Comparison of ENCODE assay signal across 9 cellular contexts in the genomic region with DNA sequence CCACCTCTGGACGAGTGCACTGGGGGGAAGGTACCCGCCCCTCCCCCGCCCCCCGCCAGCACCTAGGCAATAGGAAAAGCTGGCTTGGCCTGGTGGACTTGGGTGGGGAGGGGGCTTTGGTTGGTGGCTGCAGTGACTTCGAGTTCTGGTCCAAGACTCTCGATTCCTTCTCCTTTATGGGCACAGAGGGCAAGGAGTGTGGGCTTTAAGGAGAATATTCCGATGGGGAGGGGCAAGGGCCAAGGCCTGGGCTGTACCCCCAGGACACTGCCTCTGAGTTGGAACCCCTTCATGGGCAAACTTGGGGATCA. TPM values are rescaled to one million over a fixed set of nuclear protein-coding genes. Genes with fewer than 3 reads are reported as not detected.
DNase-seq lines count a peak whose midpoint lies in the region; ATAC-seq and TF ChIP-seq lines count a peak whose summit lies in the region.
"Had no signal": no experiment of that assay in that cellular context is flagged by ENCODE, and none has a peak within 500 bp of the region (broad histone marks: within the 10 kb centered on the region; RNA-seq: fewer than 3 reads in every experiment).

No MANE protein-coding gene starts in this region.

- H3K9me3 ChIP-seq in HCT116 (ENCODE audit: control insufficient read depth in 1 of 2, insufficient read depth in 1 of 2, low read depth in 1 of 2, low read length in 2 of 2) = no peaks in the 10 kb centered on the region

- no peaks in the 10 kb centered on the region for H3K9me3 Mint-ChIP-seq in activated T-helper 1 cell treated with anti-CD3 and anti-CD28 coated beads, Interleukin-12 subunit alpha, Interleukin-12 subunit beta, Interleukin-2, Interleukin-4 antibody, amounts not matched to agents 30 ng/mL and 10 ng/mL and 1 ng/mL, durations not matched to agents 14 hours and 24 hours and 36 hours

- DNase-seq in HCT116 (ENCODE audit: low read depth, low spot score) (no peak), cortex of kidney (lab: John Stamatoyannopoulos, UW) (no peak), NCI-H1436 treated with DMSO at 0.1 percent for 48 hours (lab: John Stamatoyannopoulos, UW) (no peak), NCI-H345 treated with DMSO at 0.1 percent for 48 hours (lab: John Stamatoyannopoulos, UW; ENCODE audit: unreplicated experiment) (no peak), foreskin melanocyte (no peak)
- no peak for DNase-seq in activated T-helper 1 cell treated with anti-CD3 and anti-CD28 coated beads, Interleukin-12 subunit alpha, Interleukin-12 subunit beta, Interleukin-2, Interleukin-4 antibody, amounts not matched to agents 30 ng/mL and 10 ng/mL and 1 ng/mL, durations not matched to agents 14 hours and 24 hours and 36 hours (ENCODE audit: low spot score)
- peak; percentile 6 for DNase-seq in stimulated activated naive CD8-positive, alpha-beta T cell treated with anti-CD3 and anti-CD28 coated beads, Interleukin-15, Interleukin-2, amounts not matched to agents 100 U/mL and 50 U/mL, for 24 hours

- peak overlapping the region; percentile 63 to 73 for H3K4me3 ChIP-seq in HCT116 (replicated peaks in 1 of 2; ENCODE audit: low read depth in 1 of 2, low read length in 2 of 2)
- H3K4me3 ChIP-seq in iPS-11a (ENCODE audit: low read depth, low read length) = peak overlapping the region; percentile 54

- intact Hi-C loops in HCT116 (cut with micrococcal nuclease) = no loop called here
- intact Hi-C loops in activated T-helper 1 cell treated with anti-CD3 and anti-CD28 coated beads, Interleukin-12 subunit alpha, Interleukin-12 subunit beta, Interleukin-2, Interleukin-4 antibody, amounts not matched to agents 30 ng/mL and 10 ng/mL and 1 ng/mL, durations not matched to agents 14 hours and 24 hours and 36 hours (cut with micrococcal nuclease) = loop anchor here (1.0 to 2.0 kb wide), 2 partner anchors 29 to 54 kb away; partner anchors contain the start of genes EME1, LRRC59 and MRPL27

- RAD21 ChIA-PET in HCT116 (lab: Charles Lee; ENCODE audit: low non-redundant PET in 1 of 2, low total read pairs in 2 of 2, uncharacterized antibody in 2 of 2, unreplicated experiment in 2 of 2) = no interaction called here

- no peaks in the 10 kb centered on the region; a peak in 1 of 4 replicates for H3K36me3 ChIP-seq in HCT116 (ENCODE audit: control insufficient read depth in 1 of 2, insufficient read depth in 2 of 2, low read length in 2 of 2)

- POLR2A ChIA-PET in HCT116 (lab: Charles Lee) = interaction anchor here (1.1 to 2.5 kb wide), 2 partner anchors 27 to 28 kb away, joined by 3 to 14 read pairs; partner anchors contain the start of gene LRRC59

- peaks cover 31% of the 10 kb centered on the region for H3K4me1 Mint-ChIP-seq in activated T-helper 1 cell treated with anti-CD3 and anti-CD28 coated beads, Interleukin-12 subunit alpha, Interleukin-12 subunit beta, Interleukin-2, Interleukin-4 antibody, amounts not matched to agents 30 ng/mL and 10 ng/mL and 1 ng/mL, durations not matched to agents 14 hours and 24 hours and 36 hours (ENCODE audit: low read depth)

- H3K27me3 ChIP-seq in HCT116 (ENCODE audit: insufficient read depth, low read length) = no peaks in the 10 kb centered on the region

- CTCF ChIA-PET in HCT116 (lab: Charles Lee) = interaction anchor here (0.9 to 4.3 kb wide), 3 partner anchors 11 to 332 kb away, joined by 3 to 20 read pairs (median 7); partner anchors contain the start of gene LRRC59

- peak overlapping the region; percentile 91 for H3K4me3 Mint-ChIP-seq in activated T-helper 1 cell treated with anti-CD3 and anti-CD28 coated beads, Interleukin-12 subunit alpha, Interleukin-12 subunit beta, Interleukin-2, Interleukin-4 antibody, amounts not matched to agents 30 ng/mL and 10 ng/mL and 1 ng/mL, durations not matched to agents 14 hours and 24 hours and 36 hours

- TF ChIP-seq POLR2A in HCT116 (IDR thresholded peaks at IDR 0.05; ENCODE audit: borderline replicate concordance, extremely low read depth, insufficient read depth, insufficient read length) = no peak

- H4K20me1 ChIP-seq in HCT116 (ENCODE audit: insufficient read depth) = no peaks in the 10 kb centered on the region

- H3K27ac ChIP-seq in HCT116 (ENCODE audit: low read depth, low read length) = peak overlapping the region; percentile 73

- H3K4me2 ChIP-seq in HCT116 (ENCODE audit: low read length) = peak overlapping the region; percentile 89

- no TSS peak for BruUV-seq in HCT116 (replicated peaks; lab: Mats Ljungman, UMichigan)

- ATAC-seq in HCT116 = no peak
- ATAC-seq in stimulated activated naive CD8-positive, alpha-beta T cell treated with anti-CD3 and anti-CD28 coated beads, Interleukin-15, Interleukin-2, amounts not matched to agents 100 U/mL and 50 U/mL, for 24 hours = no peak

- H3K27me3 Mint-ChIP-seq in activated T-helper 1 cell treated with anti-CD3 and anti-CD28 coated beads, Interleukin-12 subunit alpha, Interleukin-12 subunit beta, Interleukin-2, Interleukin-4 antibody, amounts not matched to agents 30 ng/mL and 10 ng/mL and 1 ng/mL, durations not matched to agents 14 hours and 24 hours and 36 hours (ENCODE audit: insufficient read depth) = no peaks in the 10 kb centered on the region

- peaks cover 2% of the 10 kb centered on the region for H3K36me3 Mint-ChIP-seq in activated T-helper 1 cell treated with anti-CD3 and anti-CD28 coated beads, Interleukin-12 subunit alpha, Interleukin-12 subunit beta, Interleukin-2, Interleukin-4 antibody, amounts not matched to agents 30 ng/mL and 10 ng/mL and 1 ng/mL, durations not matched to agents 14 hours and 24 hours and 36 hours (ENCODE audit: low read depth)

- H3K79me2 ChIP-seq in HCT116 (ENCODE audit: insufficient read depth, low read length) = 0 out of 2 replicates have a peak, but pooled peaks cover 7% of the 10 kb centered on the region

- H3K9me2 ChIP-seq in HCT116 (ENCODE audit: insufficient read depth) = no peaks in the 10 kb centered on the region

- H3K4me1 ChIP-seq in HCT116 (ENCODE audit: control insufficient read depth in 1 of 2, insufficient read depth in 2 of 2, low read length in 2 of 2) = peaks cover 31 to 50% of the 10 kb centered on the region in 2 experiments

- no peak overlapping the region for H3K27ac Mint-ChIP-seq in activated T-helper 1 cell treated with anti-CD3 and anti-CD28 coated beads, Interleukin-12 subunit alpha, Interleukin-12 subunit beta, Interleukin-2, Interleukin-4 antibody, amounts not matched to agents 30 ng/mL and 10 ng/mL and 1 ng/mL, durations not matched to agents 14 hours and 24 hours and 36 hours

- H3K9ac ChIP-seq in HCT116 (ENCODE audit: low read length) = peak overlapping the region; percentile 59

- no peak overlapping the region for H2AFZ ChIP-seq in HCT116 (ENCODE audit: low read depth, low read length, poor library complexity, severe bottlenecking)

- no peak for TF ChIP-seq CTCF in HCT116 (IDR thresholded peaks at IDR 0.05 in 2 of 3, conservative IDR thresholded peaks at IDR 0.05 in 1 of 3; ENCODE audit: borderline replicate concordance in 1 of 3, insufficient read depth in 1 of 3, low read depth in 2 of 3, low read length in 2 of 3)

- TF ChIP-seq RAD21 in HCT116 (IDR thresholded peaks at IDR 0.05; ENCODE audit: low read depth) = no peak

TF ChIP-seq in HCT116, 20 proteins besides CTCF, POLR2A, EP300 and RAD21 (continues in another document):
- TF ChIP-seq EZH2 (IDR thresholded peaks at IDR 0.05) (no peak), EGR1 (IDR thresholded peaks at IDR 0.05; ENCODE audit: low read depth) (no peak)

RNA-seq across cellular contexts. Expression of gene ACSF2, which starts 0.4 kb away (rescaled TPM):
- 52.4 TPM for total RNA-seq in HCT116 (2021; ENCODE audit: unreplicated experiment)
- polyA plus RNA-seq in HCT116 (2012) = 34.4 and 40.5 TPM in 2 replicates
- 8.8 and 11.3 TPM in 2 replicates for total RNA-seq in activated T-helper 1 cell treated with anti-CD3 and anti-CD28 coated beads, Interleukin-12 subunit alpha, Interleukin-12 subunit beta, Interleukin-2, Interleukin-4 antibody, amounts not matched to agents 30 ng/mL and 10 ng/mL and 1 ng/mL, durations not matched to agents 14 hours and 24 hours and 36 hours

RNA-seq across cellular contexts. Expression of gene LRRC59, which starts 29.1 kb away (rescaled TPM):
- total RNA-seq in HCT116 (2021; ENCODE audit: unreplicated experiment) = 221 TPM
- 180 and 200 TPM in 2 replicates for polyA plus RNA-seq in HCT116 (2012)
- total RNA-seq in activated T-helper 1 cell treated with anti-CD3 and anti-CD28 coated beads, Interleukin-12 subunit alpha, Interleukin-12 subunit beta, Interleukin-2, Interleukin-4 antibody, amounts not matched to agents 30 ng/mL and 10 ng/mL and 1 ng/mL, durations not matched to agents 14 hours and 24 hours and 36 hours = 113 and 116 TPM in 2 replicates

RNA-seq across cellular contexts. Expression of gene CHAD, which starts 42.3 kb away (rescaled TPM):
- total RNA-seq in HCT116 (2021; ENCODE audit: unreplicated experiment) = not detected
- 1.2 and 1.3 TPM in 2 replicates for polyA plus RNA-seq in HCT116 (2012)
- total RNA-seq in activated T-helper 1 cell treated with anti-CD3 and anti-CD28 coated beads, Interleukin-12 subunit alpha, Interleukin-12 subunit beta, Interleukin-2, Interleukin-4 antibody, amounts not matched to agents 30 ng/mL and 10 ng/mL and 1 ng/mL, durations not matched to agents 14 hours and 24 hours and 36 hours = not detected in 2 replicates
- total RNA-seq: pulmonary artery endothelial cell had no signal

RNA-seq across cellular contexts. Expression of gene RSAD1, which starts 52.2 kb away (rescaled TPM):
- total RNA-seq in HCT116 (2021; ENCODE audit: unreplicated experiment) = 82.7 TPM
- 50.4 and 56.4 TPM in 2 replicates for polyA plus RNA-seq in HCT116 (2012)
- total RNA-seq in activated T-helper 1 cell treated with anti-CD3 and anti-CD28 coated beads, Interleukin-12 subunit alpha, Interleukin-12 subunit beta, Interleukin-2, Interleukin-4 antibody, amounts not matched to agents 30 ng/mL and 10 ng/mL and 1 ng/mL, durations not matched to agents 14 hours and 24 hours and 36 hours = 53.4 and 54.2 TPM in 2 replicates

RNA-seq across cellular contexts. Expression of gene EME1, which starts 53.4 kb away (rescaled TPM):
- total RNA-seq in HCT116 (2021; ENCODE audit: unreplicated experiment) = 31.8 TPM
- 21.1 and 26.1 TPM in 2 replicates for polyA plus RNA-seq in HCT116 (2012)
- total RNA-seq in activated T-helper 1 cell treated with anti-CD3 and anti-CD28 coated beads, Interleukin-12 subunit alpha, Interleukin-12 subunit beta, Interleukin-2, Interleukin-4 antibody, amounts not matched to agents 30 ng/mL and 10 ng/mL and 1 ng/mL, durations not matched to agents 14 hours and 24 hours and 36 hours = 27.7 and 32.9 TPM in 2 replicates
